In genomic region chr2:157476915-157477709, GRCh38 we compare ENCODE assay signal across 16 cellular contexts. TPM values are rescaled to one million over a fixed set of nuclear protein-coding genes. Genes with fewer than 3 reads are reported as not detected.
DNase-seq lines count a peak whose midpoint lies in the region; ATAC-seq and TF ChIP-seq lines count a peak whose summit lies in the region.
"Had no signal": no experiment of that assay in that cellular context is flagged by ENCODE, and none has a peak within 500 bp of the region (broad histone marks: within the 10 kb centered on the region; RNA-seq: fewer than 3 reads in every experiment).

No MANE protein-coding gene starts in this region.

- CTCF ChIA-PET in activated naive CD4-positive, alpha-beta T cell treated with anti-CD3 and anti-CD28 coated beads for 36 hours (lab: Charles Lee) = interaction anchor here (0.6 to 1.5 kb wide), 18 partner anchors 9 to 534 kb away, joined by 3 to 11 read pairs (median 3); partner anchors contain the start of gene ACVR1C
- CTCF ChIA-PET in T-cell (lab: Charles Lee) = interaction anchor here in 1 of 2 donors (0.6 to 0.8 kb wide), 2 partner anchors 18 to 121 kb away, joined by 3 read pairs; no protein-coding TSS in a partner anchor

- peak in 3 of 4 experiments; percentile 65 to 81 (median 75) for ATAC-seq in T-cell (replicated peaks in 1 of 4)
- peak; percentile 50 for ATAC-seq in stimulated activated naive CD8-positive, alpha-beta T cell treated with anti-CD3 and anti-CD28 coated beads, Interleukin-15, Interleukin-2, amounts not matched to agents 100 U/mL and 50 U/mL, for 24 hours
- no peak for ATAC-seq in GM18861 (IDR thresholded peaks at IDR 0.05; ENCODE audit: unreplicated experiment)

- no peaks in the 10 kb centered on the region for H3K27me3 ChIP-seq in uterus
- H3K27me3 ChIP-seq: cardiac muscle cell, ovary had no signal

- H3K9me3 Mint-ChIP-seq in activated naive CD4-positive, alpha-beta T cell treated with anti-CD3 and anti-CD28 coated beads for 36 hours = no peaks in the 10 kb centered on the region
- H3K9me3 Mint-ChIP-seq in T-cell = no peaks in the 10 kb centered on the region

- intact Hi-C loops in activated naive CD4-positive, alpha-beta T cell treated with anti-CD3 and anti-CD28 coated beads for 36 hours (cut with micrococcal nuclease) = loop anchor here (1.0 to 2.0 kb wide), 8 partner anchors 8 to 422 kb away; partner anchors contain the start of gene CYTIP
- intact Hi-C loops in uterus (cut with DNase I; ENCODE audit: low total_unique reads) = no loop called here

- H3K27ac ChIP-seq in uterus = no peak overlapping the region
- H3K27ac ChIP-seq: cardiac muscle cell, ovary had no signal

- no peak overlapping the region for H3K4me3 ChIP-seq in choroid plexus epithelial cell (ENCODE audit: low read depth, low read length)
- no peak overlapping the region for H3K4me3 ChIP-seq in uterus
- H3K4me3 ChIP-seq: cardiac muscle cell, ovary had no signal

- TF ChIP-seq CTCF in choroid plexus epithelial cell (conservative IDR thresholded peaks at IDR 0.05; ENCODE audit: low read depth, low read length) (no peak), uterus (IDR thresholded peaks at IDR 0.05) (no peak)

- H3K4me3 Mint-ChIP-seq in activated naive CD4-positive, alpha-beta T cell treated with anti-CD3 and anti-CD28 coated beads for 36 hours = peak overlapping the region; percentile 27
- no peak overlapping the region for H3K4me3 Mint-ChIP-seq in T-cell
- H3K4me3 Mint-ChIP-seq: memory B cell had no signal

- peak overlapping the region; percentile 95 for H3K27ac Mint-ChIP-seq in activated naive CD4-positive, alpha-beta T cell treated with anti-CD3 and anti-CD28 coated beads for 36 hours
- H3K27ac Mint-ChIP-seq in T-cell = peak overlapping the region; percentile 87 to 92
- H3K27ac Mint-ChIP-seq: memory B cell had no signal

- H3K9me3 ChIP-seq in uterus = no peaks in the 10 kb centered on the region
- H3K9me3 ChIP-seq: ovary had no signal

- no peaks in the 10 kb centered on the region for H3K27me3 Mint-ChIP-seq in activated naive CD4-positive, alpha-beta T cell treated with anti-CD3 and anti-CD28 coated beads for 36 hours (ENCODE audit: low read depth)
- H3K27me3 Mint-ChIP-seq in T-cell = no peaks in the 10 kb centered on the region
- H3K27me3 Mint-ChIP-seq: memory B cell had no signal

- H3K36me3 ChIP-seq in uterus = no peaks in the 10 kb centered on the region
- H3K36me3 ChIP-seq: cardiac muscle cell, ovary had no signal

- peak; percentile 71 for DNase-seq in activated naive CD4-positive, alpha-beta T cell treated with anti-CD3 and anti-CD28 coated beads for 36 hours
- no peak for DNase-seq in activated naive CD4-positive, alpha-beta T cell treated with anti-CD3 and anti-CD28 coated beads, Interleukin-2, amount 50 U/mL, for 16 hours
- DNase-seq in T-cell (no peak), choroid plexus epithelial cell (ENCODE audit: low read depth) (peak; percentile 4), uterus (no peak)
- no peak for DNase-seq in stimulated activated naive CD8-positive, alpha-beta T cell treated with anti-CD3 and anti-CD28 coated beads, Interleukin-15, Interleukin-2, amounts not matched to agents 100 U/mL and 50 U/mL, for 24 hours
- no peak for DNase-seq in activated effector memory CD4-positive, alpha-beta T cell treated with Interleukin-2 at 50 U/mL for 16 hours
- DNase-seq: DND-41; KBM-7; NCI-H2171 treated with DMSO at 0.1 percent for 48 hours; ovary; stimulated activated CD8-positive, alpha-beta memory T cell treated with anti-CD3 and anti-CD28 coated beads, Interleukin-4, amount 100 ng/mL, for 48 hours had no signal

- peaks cover 89% of the 10 kb centered on the region for H3K4me1 Mint-ChIP-seq in activated naive CD4-positive, alpha-beta T cell treated with anti-CD3 and anti-CD28 coated beads for 36 hours (ENCODE audit: low read depth)
- H3K4me1 Mint-ChIP-seq in T-cell = peaks cover 52 to 65% (median 62%) of the 10 kb centered on the region in 3 donors

- no peaks in the 10 kb centered on the region for H3K4me1 ChIP-seq in uterus

- POLR2A ChIA-PET in T-cell (lab: Charles Lee) = interaction anchor here in 1 of 2 donors (1.0 kb wide), 1 partner anchor 19 kb away, joined by 3 read pairs; no protein-coding TSS in a partner anchor

- TF ChIP-seq POLR2A in uterus (IDR thresholded peaks at IDR 0.05) = no peak

- H3K36me3 Mint-ChIP-seq in activated naive CD4-positive, alpha-beta T cell treated with anti-CD3 and anti-CD28 coated beads for 36 hours (ENCODE audit: low read depth) = peaks cover 9% of the 10 kb centered on the region
- H3K36me3 Mint-ChIP-seq in T-cell = no peaks in the 10 kb centered on the region
- H3K36me3 Mint-ChIP-seq: memory B cell had no signal

RNA-seq across cellular contexts. Expression of gene CYTIP, which starts 33.2 kb away (rescaled TPM):
- total RNA-seq in activated naive CD4-positive, alpha-beta T cell treated with anti-CD3 and anti-CD28 coated beads for 36 hours = 100 to 1,000 TPM; 599 to 610 TPM
- 100 to 1,000 TPM; 264 to 465 (median 273) TPM for total RNA-seq in T-cell
- total RNA-seq in uterus = 1 to 10 TPM in 2 of 4 donors, under 1 TPM in 1, not detected in 1; 0.26 to 5.5 (median 2.6) TPM
- total RNA-seq: cardiac muscle cell, endothelial cell of umbilical vein had no signal

Comparison
In these comparisons a context has a peak if more than half of its experiments do, and no peak if none do; other contexts are left out.
1. DNase-seq: peak in activated naive CD4-positive, alpha-beta T cell treated with anti-CD3 and anti-CD28 coated beads for 36 hours (single experiment) and choroid plexus epithelial cell (single experiment); none in activated naive CD4-positive, alpha-beta T cell treated with anti-CD3 and anti-CD28 coated beads, Interleukin-2, amount 50 U/mL, for 16 hours (single experiment), T-cell (0 of 34), stimulated activated naive CD8-positive, alpha-beta T cell treated with anti-CD3 and anti-CD28 coated beads, Interleukin-15, Interleukin-2, amounts not matched to agents 100 U/mL and 50 U/mL, for 24 hours (single experiment), activated effector memory CD4-positive, alpha-beta T cell treated with Interleukin-2 at 50 U/mL for 16 hours (single experiment) and uterus (0 of 2).
2. RNA of gene CYTIP, which starts 33.2 kb away (total RNA-seq): 599 to 610 TPM in activated naive CD4-positive, alpha-beta T cell treated with anti-CD3 and anti-CD28 coated beads for 36 hours and 264 to 465 TPM in T-cell; 0.26 to 5.5 TPM in uterus; every median in the first group is over 10 times any median in the second.